In genomic region chr2:11701831-11702301, GRCh38 we compare ENCODE assay signal across 14 cellular contexts. TPM values are rescaled to one million over a fixed set of nuclear protein-coding genes. Genes with fewer than 3 reads are reported as not detected.
DNase-seq lines count a peak whose midpoint lies in the region; ATAC-seq and TF ChIP-seq lines count a peak whose summit lies in the region.
"Had no signal": no experiment of that assay in that cellular context is flagged by ENCODE, and none has a peak within 500 bp of the region (broad histone marks: within the 10 kb centered on the region; RNA-seq: fewer than 3 reads in every experiment).

No MANE protein-coding gene starts in this region.

- peaks cover 4% of the 10 kb centered on the region for H3K4me1 Mint-ChIP-seq in activated CD8-positive, alpha-beta T cell treated with anti-CD3 and anti-CD28 coated beads, Interleukin-2, amount 10 ng/mL, durations not matched to agents 7 days and 5 days (ENCODE audit: low read depth)
- H3K4me1 Mint-ChIP-seq in activated CD8-positive, alpha-beta T cell treated with anti-CD3 and anti-CD28 coated beads for 36 hours (ENCODE audit: low read depth): no peaks in the 10 kb centered on the region
- H3K4me1 Mint-ChIP-seq: T-cell had no signal

- peak; percentile 53 for ATAC-seq in activated CD8-positive, alpha-beta T cell treated with anti-CD3 and anti-CD28 coated beads, Interleukin-2, amount 10 ng/mL, durations not matched to agents 7 days and 5 days
- no peak for ATAC-seq in activated CD8-positive, alpha-beta T cell treated with anti-CD3 and anti-CD28 coated beads for 36 hours
- ATAC-seq in left colon: no peak

- no peak for TF ChIP-seq CTCF in activated CD8-positive, alpha-beta T cell treated with anti-CD3 and anti-CD28 coated beads for 36 hours (IDR thresholded peaks at IDR 0.05)
- TF ChIP-seq CTCF in tibial nerve (IDR thresholded peaks at IDR 0.05): no peak

- intact Hi-C loops in activated CD8-positive, alpha-beta T cell treated with anti-CD3 and anti-CD28 coated beads for 36 hours (cut with micrococcal nuclease): no loop called here
- intact Hi-C loops in left colon (cut with DNase I, micrococcal nuclease): no loop called here

- H3K4me1 ChIP-seq in tibial nerve: peaks cover 0 to 28% (median 18%) of the 10 kb centered on the region in 4 donors

- 70 to 74% methylated on average over 12 of the region's 12 CpGs for WGBS in tibial nerve, 2 donors

- H3K27me3 Mint-ChIP-seq in activated CD8-positive, alpha-beta T cell treated with anti-CD3 and anti-CD28 coated beads, Interleukin-2, amount 10 ng/mL, durations not matched to agents 7 days and 5 days (ENCODE audit: low read depth): peaks cover 4% of the 10 kb centered on the region
- H3K27me3 Mint-ChIP-seq in activated CD8-positive, alpha-beta T cell treated with anti-CD3 and anti-CD28 coated beads for 36 hours: no peaks in the 10 kb centered on the region
- H3K27me3 Mint-ChIP-seq: T-cell had no signal

- no peaks in the 10 kb centered on the region for H3K9me3 Mint-ChIP-seq in activated CD8-positive, alpha-beta T cell treated with anti-CD3 and anti-CD28 coated beads, Interleukin-2, amount 10 ng/mL, durations not matched to agents 7 days and 5 days (ENCODE audit: insufficient read depth)
- no peaks in the 10 kb centered on the region for H3K9me3 Mint-ChIP-seq in activated CD8-positive, alpha-beta T cell treated with anti-CD3 and anti-CD28 coated beads for 36 hours
- H3K9me3 Mint-ChIP-seq: T-cell had no signal

- TF ChIP-seq POLR2A in tibial nerve (IDR thresholded peaks at IDR 0.05): no peak

- TF ChIP-seq EP300 in tibial nerve (IDR thresholded peaks at IDR 0.05): peak; percentile 75 to 86

- DNase-seq in activated CD8-positive, alpha-beta T cell treated with anti-CD3 and anti-CD28 coated beads, Interleukin-2, amount 10 ng/mL, durations not matched to agents 7 days and 5 days: no peak
- no peak for DNase-seq in activated CD8-positive, alpha-beta T cell treated with anti-CD3 and anti-CD28 coated beads for 36 hours
- DNase-seq in SKM-1 treated with dmso at 0.1 percent for 144 hours (lab: John Stamatoyannopoulos, UW; ENCODE audit: unreplicated experiment): peak; percentile 62
- DNase-seq in left colon: peak; percentile 40 to 49
- DNase-seq in tibial nerve (ENCODE audit: low spot score in 2 of 2): peak in 1 of 2 donors; percentile 71
- no peak for DNase-seq in activated gamma-delta T cell treated with Interleukin-2 at 50 U/mL for 16 hours
- no peak for DNase-seq in foreskin melanocyte
- DNase-seq in activated T-cell treated with anti-CD3 and anti-CD28 coated beads for 4 hours: no peak
- DNase-seq: NCI-H446 had no signal

- H3K27me3 ChIP-seq in tibial nerve: no peaks in the 10 kb centered on the region
- H3K27me3 ChIP-seq: ascending aorta had no signal

- H3K9me3 ChIP-seq in tibial nerve: no peaks in the 10 kb centered on the region
- H3K9me3 ChIP-seq: ascending aorta had no signal

- no peaks in the 10 kb centered on the region for H3K36me3 ChIP-seq in tibial nerve
- H3K36me3 ChIP-seq: ascending aorta had no signal

- no peaks in the 10 kb centered on the region for H3K36me3 Mint-ChIP-seq in activated CD8-positive, alpha-beta T cell treated with anti-CD3 and anti-CD28 coated beads, Interleukin-2, amount 10 ng/mL, durations not matched to agents 7 days and 5 days (ENCODE audit: low read depth)
- H3K36me3 Mint-ChIP-seq in activated CD8-positive, alpha-beta T cell treated with anti-CD3 and anti-CD28 coated beads for 36 hours (ENCODE audit: low read depth): no peaks in the 10 kb centered on the region
- H3K36me3 Mint-ChIP-seq: T-cell had no signal

- POLR2A ChIA-PET in activated CD8-positive, alpha-beta T cell treated with anti-CD3 and anti-CD28 coated beads, Interleukin-2, amount 10 ng/mL, durations not matched to agents 7 days and 5 days (lab: Charles Lee): no interaction called here
- POLR2A ChIA-PET in activated CD8-positive, alpha-beta T cell treated with anti-CD3 and anti-CD28 coated beads for 36 hours (lab: Charles Lee): no interaction called here

- peak overlapping the region in 2 of 4 donors; percentile 9 to 23 for H3K27ac ChIP-seq in tibial nerve
- H3K27ac ChIP-seq: ascending aorta, skin epidermis had no signal

- no peak overlapping the region for H3K4me3 Mint-ChIP-seq in activated CD8-positive, alpha-beta T cell treated with anti-CD3 and anti-CD28 coated beads, Interleukin-2, amount 10 ng/mL, durations not matched to agents 7 days and 5 days
- no peak overlapping the region for H3K4me3 Mint-ChIP-seq in activated CD8-positive, alpha-beta T cell treated with anti-CD3 and anti-CD28 coated beads for 36 hours
- H3K4me3 Mint-ChIP-seq: T-cell had no signal

- CTCF ChIA-PET in activated CD8-positive, alpha-beta T cell treated with anti-CD3 and anti-CD28 coated beads, Interleukin-2, amount 10 ng/mL, durations not matched to agents 7 days and 5 days (lab: Charles Lee): no interaction called here
- CTCF ChIA-PET in activated CD8-positive, alpha-beta T cell treated with anti-CD3 and anti-CD28 coated beads for 36 hours (lab: Charles Lee): interaction anchor here (0.7 to 24.8 kb wide), 2 partner anchors 14 to 82 kb away, joined by 3 to 541 read pairs; no protein-coding TSS in a partner anchor

- no peak overlapping the region for H3K27ac Mint-ChIP-seq in activated CD8-positive, alpha-beta T cell treated with anti-CD3 and anti-CD28 coated beads, Interleukin-2, amount 10 ng/mL, durations not matched to agents 7 days and 5 days
- H3K27ac Mint-ChIP-seq in activated CD8-positive, alpha-beta T cell treated with anti-CD3 and anti-CD28 coated beads for 36 hours: no peak overlapping the region
- H3K27ac Mint-ChIP-seq: T-cell had no signal

- no peak overlapping the region for H3K4me3 ChIP-seq in tibial nerve
- H3K4me3 ChIP-seq: ascending aorta, skin epidermis had no signal

RNA-seq across cellular contexts. Expression of gene NTSR2, which starts 31.9 kb away (rescaled TPM):
- total RNA-seq in activated CD8-positive, alpha-beta T cell treated with anti-CD3 and anti-CD28 coated beads, Interleukin-2, amount 10 ng/mL, durations not matched to agents 7 days and 5 days: not detected
- total RNA-seq in activated CD8-positive, alpha-beta T cell treated with anti-CD3 and anti-CD28 coated beads for 36 hours: not detected
- total RNA-seq in left colon: not detected
- total RNA-seq in tibial nerve: 1 to 10 TPM in 2 of 4 donors, under 1 TPM in 1, not detected in 1; 0.87 to 4.2 (median 2.1) TPM
- total RNA-seq: A673, ascending aorta, H1, T-cell had no signal

RNA-seq across cellular contexts. Expression of gene LPIN1, which starts 44.6 kb away (rescaled TPM):
- 10 to 100 TPM; 46.8 to 54.7 TPM for total RNA-seq in activated CD8-positive, alpha-beta T cell treated with anti-CD3 and anti-CD28 coated beads, Interleukin-2, amount 10 ng/mL, durations not matched to agents 7 days and 5 days
- total RNA-seq in activated CD8-positive, alpha-beta T cell treated with anti-CD3 and anti-CD28 coated beads for 36 hours: 10 to 100 TPM; 31.9 to 36.5 TPM
- total RNA-seq in left colon (10 to 100 TPM; 24.4 to 34.9 TPM), tibial nerve (100 to 1,000 TPM; 170 to 202 (median 172) TPM)

Comparison
In these comparisons a context has a peak if more than half of its experiments do, and no peak if none do; other contexts are left out.
1. DNase-seq: peak in SKM-1 treated with dmso at 0.1 percent for 144 hours (single experiment) and left colon (2 of 2); none in activated CD8-positive, alpha-beta T cell treated with anti-CD3 and anti-CD28 coated beads, Interleukin-2, amount 10 ng/mL, durations not matched to agents 7 days and 5 days (single experiment), activated CD8-positive, alpha-beta T cell treated with anti-CD3 and anti-CD28 coated beads for 36 hours (single experiment), activated gamma-delta T cell treated with Interleukin-2 at 50 U/mL for 16 hours (single experiment), foreskin melanocyte (single experiment) and activated T-cell treated with anti-CD3 and anti-CD28 coated beads for 4 hours (single experiment).